26 cellular contexts compared by ENCODE assay signal in the genomic region with DNA sequence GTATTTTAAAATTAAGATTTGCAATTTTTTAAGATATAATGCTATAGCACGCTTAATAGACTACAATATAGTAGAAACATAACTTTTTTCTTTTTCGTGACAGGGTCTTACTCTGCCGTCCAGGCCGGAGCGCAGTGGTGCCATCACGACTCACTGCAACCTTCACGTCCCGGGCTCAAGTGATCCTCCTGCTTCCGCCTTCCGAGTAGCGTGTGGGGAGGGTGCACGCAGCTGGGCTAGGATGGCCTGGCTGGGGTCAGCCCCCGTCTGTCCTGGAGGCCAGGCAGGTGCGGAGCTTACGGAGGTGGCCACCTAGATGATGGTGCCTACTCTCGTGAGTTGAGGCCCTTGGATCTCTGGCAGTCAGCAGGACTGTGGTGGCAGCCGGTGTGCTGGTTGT. TPM values are rescaled to one million over a fixed set of nuclear protein-coding genes. Genes with fewer than 3 reads are reported as not detected.
"Had no signal": no experiment of that assay in that cellular context is flagged by ENCODE, and none has a peak within 500 bp of the region (broad histone marks: within the 10 kb centered on the region; RNA-seq: fewer than 3 reads in every experiment).

No MANE protein-coding gene starts in this region.

- FAIRE-seq: astrocyte had no signal

- DNase-seq: activated CD4-positive, alpha-beta memory T cell treated with anti-CD3 and anti-CD28 coated beads, Interleukin-2, amount 10 ng/mL, durations not matched to agents 7 days and 5 days; activated CD4-positive, alpha-beta T cell treated with anti-CD3 and anti-CD28 coated beads for 1 hour; activated CD4-positive, alpha-beta T cell treated with anti-CD3 and anti-CD28 coated beads for 4 hours; activated CD4-positive, alpha-beta T cell treated with anti-CD3 and anti-CD28 coated beads, Interleukin-2, amount 10 ng/mL, durations not matched to agents 7 days and 5 days; activated CD4-positive, alpha-beta T cell treated with anti-CD3 and anti-CD28 coated beads, Interleukin-2, amount 50 U/mL, for 4 hours; activated CD8-positive, alpha-beta memory T cell treated with anti-CD3 and anti-CD28 coated beads, Interleukin-2, amount 50 U/mL, for 48 hours; activated effector memory CD4-positive, alpha-beta T cell treated with Interleukin-2 at 50 U/mL for 16 hours; activated gamma-delta T cell treated with Interleukin-2 at 50 U/mL for 16 hours; activated naive CD4-positive, alpha-beta T cell treated with anti-CD3 and anti-CD28 coated beads, Interleukin-2, amount 50 U/mL, for 16 hours; activated naive CD4-positive, alpha-beta T cell treated with Interleukin-2 at 50 U/mL for 16 hours; activated T-cell treated with anti-CD3 and anti-CD28 coated beads for 4 hours; activated T-cell treated with anti-CD3 and anti-CD28 coated beads, Interleukin-2, amount 50 U/mL, for 24 hours; activated T-cell treated with anti-CD3 and anti-CD28 coated beads, Interleukin-2, amount 50 U/mL, for 72 hours; amniotic stem cell; anterior cingulate cortex; brain microvascular endothelial cell; dorsolateral prefrontal cortex; effector memory CD4-positive, alpha-beta T cell; erythroblast; foreskin melanocyte; T-helper 2 cell had no signal

- H3K36me3 ChIP-seq: brain microvascular endothelial cell, esophagus muscularis mucosa, gastroesophageal sphincter had no signal

- ATAC-seq: gastroesophageal sphincter had no signal

- H3K27ac ChIP-seq: brain microvascular endothelial cell, coronary artery, dorsolateral prefrontal cortex, esophagus muscularis mucosa, gastroesophageal sphincter had no signal

- H3K9me3 ChIP-seq: gastroesophageal sphincter had no signal

- H3K4me3 ChIP-seq: coronary artery, dorsolateral prefrontal cortex, esophagus muscularis mucosa, gastroesophageal sphincter had no signal

- H3K4me1 ChIP-seq: esophagus muscularis mucosa, gastroesophageal sphincter had no signal

RNA-seq across cellular contexts. Expression of a gene that starts 50.1 kb away (rescaled TPM):
- total RNA-seq: activated CD4-positive, alpha-beta memory T cell treated with anti-CD3 and anti-CD28 coated beads, Interleukin-2, amount 10 ng/mL, durations not matched to agents 7 days and 5 days; activated CD4-positive, alpha-beta T cell treated with anti-CD3 and anti-CD28 coated beads, Interleukin-2, amount 10 ng/mL, durations not matched to agents 7 days and 5 days; bronchial epithelial cell had no signal
